Comparison of ENCODE assay signal across 26 cellular contexts in the genomic region with DNA sequence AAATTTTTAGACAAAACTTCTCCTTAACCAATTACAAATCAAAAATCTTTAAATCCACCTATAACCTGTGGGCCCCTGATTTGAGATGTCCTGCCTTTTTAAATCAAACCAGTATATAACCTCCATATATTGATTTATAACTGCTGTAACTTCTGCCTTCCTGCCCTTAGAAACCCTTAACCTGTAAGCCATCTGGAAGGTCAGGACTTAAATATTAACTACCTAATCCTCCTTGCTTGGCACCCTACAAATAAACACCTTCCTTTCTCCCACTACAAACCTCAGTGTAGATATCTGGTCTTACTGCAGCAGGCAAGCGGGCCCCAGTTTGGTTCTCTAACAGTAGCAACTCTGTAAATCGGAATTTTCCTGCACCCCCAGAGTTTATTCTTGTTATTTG.
"Had no signal": no experiment of that assay in that cellular context is flagged by ENCODE, and none has a peak within 500 bp of the region (broad histone marks: within the 10 kb centered on the region; RNA-seq: fewer than 3 reads in every experiment).

No MANE protein-coding gene starts in this region.

- H3K27ac ChIP-seq: ascending aorta, coronary artery, dorsolateral prefrontal cortex, lower lobe of right lung, parathyroid adenoma, spleen had no signal

- H3K4me3 ChIP-seq: ascending aorta, coronary artery, dorsolateral prefrontal cortex, lower lobe of right lung, right atrium auricular region, spleen, tibial nerve had no signal

- H3K4me1 Mint-ChIP-seq: activated B cell treated with CpG ODN at 0.5 μM for 24 hours; activated CD8-positive, alpha-beta memory T cell treated with anti-CD3 and anti-CD28 coated beads, Interleukin-2, amount 10 ng/mL, durations not matched to agents 7 days and 5 days had no signal

- H3K27me3 Mint-ChIP-seq: activated B cell treated with CpG ODN at 0.5 μM for 24 hours; activated CD8-positive, alpha-beta memory T cell treated with anti-CD3 and anti-CD28 coated beads, Interleukin-2, amount 10 ng/mL, durations not matched to agents 7 days and 5 days; activated naive CD8-positive, alpha-beta T cell; effector memory CD8-positive, alpha-beta T cell; naive B cell; T-helper 17 cell had no signal

- DNase-seq: activated B cell treated with CpG ODN at 0.5 μM for 24 hours; activated CD4-positive, alpha-beta T cell treated with anti-CD3 and anti-CD28 coated beads, Interleukin-2, amount 50 U/mL, for 1 hour; activated CD8-positive, alpha-beta memory T cell treated with anti-CD3 and anti-CD28 coated beads, Interleukin-2, amount 10 ng/mL, durations not matched to agents 7 days and 5 days; activated CD8-positive, alpha-beta T cell treated with anti-CD3 and anti-CD28 coated beads, Interleukin-2, amount 10 ng/mL, durations not matched to agents 7 days and 5 days; activated naive CD4-positive, alpha-beta T cell; activated T-cell treated with anti-CD3 and anti-CD28 coated beads, Interleukin-2, amount 50 U/mL, for 48 hours; brain microvascular endothelial cell; dorsolateral prefrontal cortex; effector memory CD8-positive, alpha-beta T cell; head of caudate nucleus; hypothalamus; immature natural killer cell; kidney; lower lobe of right lung; mesenchymal stem cell; naive B cell; spleen; stimulated activated naive CD4-positive, alpha-beta T cell; T-helper 17 cell had no signal

- H3K27me3 ChIP-seq: ascending aorta, brain microvascular endothelial cell, dorsolateral prefrontal cortex, right atrium auricular region, spleen, tibial nerve had no signal

- H3K9me3 Mint-ChIP-seq: activated B cell treated with CpG ODN at 0.5 μM for 24 hours; effector memory CD8-positive, alpha-beta T cell had no signal

- H3K4me1 ChIP-seq: ascending aorta, lower lobe of right lung, parathyroid adenoma, tibial nerve had no signal

- H3K27ac Mint-ChIP-seq: activated B cell treated with CpG ODN at 0.5 μM for 24 hours; activated CD8-positive, alpha-beta memory T cell treated with anti-CD3 and anti-CD28 coated beads, Interleukin-2, amount 10 ng/mL, durations not matched to agents 7 days and 5 days; activated CD8-positive, alpha-beta T cell treated with anti-CD3 and anti-CD28 coated beads, Interleukin-2, amount 10 ng/mL, durations not matched to agents 7 days and 5 days; activated naive CD8-positive, alpha-beta T cell; effector memory CD8-positive, alpha-beta T cell; immature natural killer cell; T-helper 17 cell had no signal

- H3K9ac ChIP-seq: parathyroid adenoma had no signal

- ATAC-seq: activated CD8-positive, alpha-beta memory T cell treated with anti-CD3 and anti-CD28 coated beads, Interleukin-2, amount 10 ng/mL, durations not matched to agents 7 days and 5 days; activated CD8-positive, alpha-beta T cell treated with anti-CD3 and anti-CD28 coated beads, Interleukin-2, amount 10 ng/mL, durations not matched to agents 7 days and 5 days; effector memory CD8-positive, alpha-beta T cell; lower lobe of right lung; SK-N-SH treated with all-trans-retinoic acid at 6 μM for 48 hours; T-helper 17 cell had no signal

- H3K4me3 Mint-ChIP-seq: activated B cell treated with CpG ODN at 0.5 μM for 24 hours; activated CD8-positive, alpha-beta memory T cell treated with anti-CD3 and anti-CD28 coated beads, Interleukin-2, amount 10 ng/mL, durations not matched to agents 7 days and 5 days; activated CD8-positive, alpha-beta T cell treated with anti-CD3 and anti-CD28 coated beads, Interleukin-2, amount 10 ng/mL, durations not matched to agents 7 days and 5 days; activated naive CD8-positive, alpha-beta T cell; effector memory CD8-positive, alpha-beta T cell; immature natural killer cell; naive B cell; T-helper 17 cell had no signal
